13 cellular contexts compared by ENCODE assay signal in genomic region chr3:18124501-18124900, GRCh38.
A peak's percentile ranks its signal among the peaks of the same experiment; 100 is the strongest.
DNase-seq lines count a peak whose midpoint lies in the region; ATAC-seq and TF ChIP-seq lines count a peak whose summit lies in the region.
"Had no signal": no experiment of that assay in that cellular context is flagged by ENCODE, and none has a peak within 500 bp of the region (broad histone marks: within the 10 kb centered on the region; RNA-seq: fewer than 3 reads in every experiment).

No MANE protein-coding gene starts in this region.

- no peaks in the 10 kb centered on the region for H3K4me1 ChIP-seq in hepatocyte (ENCODE audit: insufficient read depth)
- H3K4me1 ChIP-seq: right lobe of liver had no signal

- 83% methylated on average over 5 of the region's 5 CpGs for WGBS in hepatocyte (ENCODE audit: low lambda C conversion rate, missing lambda C conversion rate)

- no peaks in the 10 kb centered on the region for H3K27me3 ChIP-seq in hepatocyte
- H3K27me3 ChIP-seq: right lobe of liver had no signal

- no peaks in the 10 kb centered on the region for H3K79me2 ChIP-seq in hepatocyte

- no peaks in the 10 kb centered on the region for H3K9me3 ChIP-seq in hepatocyte (ENCODE audit: low read depth)
- H3K9me3 ChIP-seq: right lobe of liver had no signal

- TF ChIP-seq CTCF in AG09319 (IDR thresholded peaks at IDR 0.05; ENCODE audit: low read depth, low read length) (no peak), HFF-Myc (IDR thresholded peaks at IDR 0.05; ENCODE audit: low read depth, low read length, missing control alignments) (no peak), fibroblast of the aortic adventitia (IDR thresholded peaks at IDR 0.05; ENCODE audit: insufficient read depth, low read length) (no peak), hepatocyte (IDR thresholded peaks at IDR 0.05; ENCODE audit: poor library complexity) (no peak), GM10266 (IDR thresholded peaks at IDR 0.05; ENCODE audit: control insufficient read depth, insufficient read depth, low read depth, missing control alignments) (no peak)

- H2AFZ ChIP-seq in hepatocyte, result no peak overlapping the region

- H3K36me3 ChIP-seq in hepatocyte (replicated peaks; ENCODE audit: insufficient read depth, low read depth), result no peaks in the 10 kb centered on the region
- H3K36me3 ChIP-seq: right lobe of liver had no signal

- no peak overlapping the region for H3K4me2 ChIP-seq in hepatocyte

- no peaks in the 10 kb centered on the region for H3K9me2 ChIP-seq in hepatocyte (replicated peaks; ENCODE audit: insufficient read depth)

- no peak overlapping the region for H3K4me3 ChIP-seq in HFF-Myc (replicated peaks; ENCODE audit: low read depth, low read length)
- H3K4me3 ChIP-seq in fibroblast of the aortic adventitia (ENCODE audit: low read depth, low read length), result no peak overlapping the region
- no peak overlapping the region for H3K4me3 ChIP-seq in hepatocyte
- H3K4me3 ChIP-seq: right lobe of liver had no signal

- H4K20me1 ChIP-seq in hepatocyte (ENCODE audit: insufficient read depth, poor library complexity, severe bottlenecking), result no peaks in the 10 kb centered on the region

- H3K27ac ChIP-seq in hepatocyte, result no peak overlapping the region
- no peak overlapping the region for H3K27ac ChIP-seq in caudate nucleus (ENCODE audit: low read depth, low read length)
- H3K27ac ChIP-seq: right lobe of liver had no signal

- no peak for ATAC-seq in GM19023 (IDR thresholded peaks at IDR 0.05; ENCODE audit: unreplicated experiment)
- ATAC-seq: right lobe of liver had no signal

- DNase-seq in AG09319 (ENCODE audit: extremely low read depth, low read depth) (peak; percentile 15), HFF-Myc (ENCODE audit: extremely low read depth, low read depth) (peak; percentile 31), RPMI7951 (ENCODE audit: low read depth) (peak; percentile 91), fibroblast of the aortic adventitia (ENCODE audit: low read depth) (peak; percentile 73), hepatocyte (ENCODE audit: low spot score) (no peak), caudate nucleus (lab: John Stamatoyannopoulos, UW) (no peak), GM10266 (ENCODE audit: extremely low spot score) (no peak)
- DNase-seq: central memory CD4-positive, alpha-beta T cell; DMS79; head of caudate nucleus; NCI-H510A treated with DMSO at 0.1 percent for 48 hours; right lobe of liver had no signal

Comparison
In these comparisons a context has a peak if more than half of its experiments do, and no peak if none do; other contexts are left out.
1. DNase-seq: peak in AG09319 (single experiment), HFF-Myc (single experiment), RPMI7951 (single experiment) and fibroblast of the aortic adventitia (single experiment); none in hepatocyte (single experiment), caudate nucleus (0 of 61) and GM10266 (single experiment).